Comparison of ENCODE assay signal across 16 cellular contexts in the genomic region with DNA sequence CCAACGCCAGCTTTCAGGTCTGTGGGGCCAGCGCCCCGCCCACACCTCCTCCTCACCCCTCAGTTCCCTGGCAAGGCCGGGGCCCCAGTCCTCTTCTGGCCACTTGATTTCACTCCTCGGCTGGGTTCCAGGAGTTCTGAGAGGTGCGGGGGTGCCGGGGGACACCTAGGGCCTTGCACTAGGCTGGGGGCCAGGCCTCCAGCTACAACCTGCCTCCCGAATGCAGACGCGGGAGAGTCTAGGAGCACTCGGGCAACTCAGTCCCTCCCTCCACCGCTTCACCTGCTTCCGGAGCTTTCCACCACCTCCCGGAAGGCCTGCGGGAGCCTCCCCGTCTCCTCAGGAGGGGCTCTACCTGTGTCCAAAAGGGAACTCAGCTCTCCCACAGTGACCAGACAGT. TPM values are rescaled to one million over a fixed set of nuclear protein-coding genes. Genes with fewer than 3 reads are reported as not detected.
A peak's percentile ranks its signal among the peaks of the same experiment; 100 is the strongest.
DNase-seq lines count a peak whose midpoint lies in the region; ATAC-seq and TF ChIP-seq lines count a peak whose summit lies in the region.
"Had no signal": no experiment of that assay in that cellular context is flagged by ENCODE, and none has a peak within 500 bp of the region (broad histone marks: within the 10 kb centered on the region; RNA-seq: fewer than 3 reads in every experiment).

No MANE protein-coding gene starts in this region.

- intact Hi-C loops in natural killer cell (cut with micrococcal nuclease): no loop called here
- intact Hi-C loops in dorsolateral prefrontal cortex (cut with DNase I): no loop called here
- intact Hi-C loops in gastrocnemius medialis (cut with DNase I; ENCODE audit: low total_unique reads): no loop called here

- no peak overlapping the region for H3K27ac Mint-ChIP-seq in natural killer cell treated with Interleukin-12 subunit alpha and Interleukin-12 subunit beta and Interleukin-15 and Interleukin-18, amount 100 ng/mL, for 72 hours
- no peak overlapping the region for H3K27ac Mint-ChIP-seq in natural killer cell

- DNase-seq in natural killer cell treated with Interleukin-12 subunit alpha and Interleukin-12 subunit beta and Interleukin-15 and Interleukin-18, amount 100 ng/mL, for 72 hours (ENCODE audit: low spot score): peak; percentile 60
- DNase-seq in natural killer cell (no peak), dorsolateral prefrontal cortex (no peak), gastrocnemius medialis (no peak)
- DNase-seq in effector CD8-positive, alpha-beta T cell (lab: John Stamatoyannopoulos, UW): no peak
- DNase-seq: CD8-positive, alpha-beta memory T cell; DMS79; NCI-H1048; NCI-H1436 treated with DMSO at 0.1 percent for 48 hours; NCI-H2029 treated with DMSO at 0.1 percent for 48 hours; NCI-H748 treated with DMSO at 0.1 percent for 48 hours had no signal

- peaks cover 22 to 39% of the 10 kb centered on the region in 2 donors for H3K4me1 ChIP-seq in gastrocnemius medialis
- H3K4me1 ChIP-seq: HAP-1 had no signal

- H3K9me3 ChIP-seq in gastrocnemius medialis: no peaks in the 10 kb centered on the region
- H3K9me3 ChIP-seq: BLaER1, HAP-1 had no signal

- H3K27me3 ChIP-seq in dorsolateral prefrontal cortex (no peaks in the 10 kb centered on the region), gastrocnemius medialis (no peaks in the 10 kb centered on the region)
- H3K27me3 ChIP-seq: BLaER1 had no signal

- ATAC-seq in natural killer cell treated with Interleukin-12 subunit alpha and Interleukin-12 subunit beta and Interleukin-15 and Interleukin-18, amount 100 ng/mL, for 72 hours: no peak
- ATAC-seq in natural killer cell: no peak
- no peak for ATAC-seq in gastrocnemius medialis
- ATAC-seq in HG03457 (IDR thresholded peaks at IDR 0.05; ENCODE audit: unreplicated experiment): no peak
- ATAC-seq in HG02938 (IDR thresholded peaks at IDR 0.05; ENCODE audit: unreplicated experiment): no peak
- ATAC-seq: HepG2 had no signal

- H3K4me3 ChIP-seq in dorsolateral prefrontal cortex (no peak overlapping the region), gastrocnemius medialis (no peak overlapping the region)
- H3K4me3 ChIP-seq: BLaER1, HAP-1 had no signal

- peaks cover 0 to 41% of the 10 kb centered on the region in 2 donors for H3K36me3 ChIP-seq in gastrocnemius medialis

- no peaks in the 10 kb centered on the region for H3K36me3 Mint-ChIP-seq in natural killer cell treated with Interleukin-12 subunit alpha and Interleukin-12 subunit beta and Interleukin-15 and Interleukin-18, amount 100 ng/mL, for 72 hours
- H3K36me3 Mint-ChIP-seq in natural killer cell: no peaks in the 10 kb centered on the region

- H3K4me3 Mint-ChIP-seq in natural killer cell treated with Interleukin-12 subunit alpha and Interleukin-12 subunit beta and Interleukin-15 and Interleukin-18, amount 100 ng/mL, for 72 hours: no peak overlapping the region
- H3K4me3 Mint-ChIP-seq in natural killer cell: no peak overlapping the region
- H3K4me3 Mint-ChIP-seq: CD8-positive, alpha-beta memory T cell had no signal

- no peak for TF ChIP-seq POLR2A in gastrocnemius medialis (IDR thresholded peaks at IDR 0.05)

- peaks cover 0 to 3% of the 10 kb centered on the region in 2 donors for H3K4me1 Mint-ChIP-seq in natural killer cell treated with Interleukin-12 subunit alpha and Interleukin-12 subunit beta and Interleukin-15 and Interleukin-18, amount 100 ng/mL, for 72 hours (ENCODE audit: low read depth in 2 of 2)
- peaks cover 0 to 12% of the 10 kb centered on the region in 2 donors for H3K4me1 Mint-ChIP-seq in natural killer cell
- H3K4me1 Mint-ChIP-seq: CD8-positive, alpha-beta memory T cell had no signal

- H3K27me3 Mint-ChIP-seq in natural killer cell treated with Interleukin-12 subunit alpha and Interleukin-12 subunit beta and Interleukin-15 and Interleukin-18, amount 100 ng/mL, for 72 hours: no peaks in the 10 kb centered on the region
- no peaks in the 10 kb centered on the region for H3K27me3 Mint-ChIP-seq in natural killer cell (ENCODE audit: low read depth in 2 of 2)
- H3K27me3 Mint-ChIP-seq: CD8-positive, alpha-beta memory T cell had no signal

- H3K27ac ChIP-seq in dorsolateral prefrontal cortex: peak overlapping the region in 51 of 59 donors; percentile 10 to 87 (median 58)
- peak overlapping the region; percentile 69 to 87 (median 79) for H3K27ac ChIP-seq in gastrocnemius medialis
- H3K27ac ChIP-seq: BLaER1 had no signal

- in situ Hi-C loops in gastrocnemius medialis (cut with MboI; ENCODE audit: low sequenced_read_pairs in 4 of 4): no loop called here

- no peaks in the 10 kb centered on the region for H3K9me3 Mint-ChIP-seq in natural killer cell treated with Interleukin-12 subunit alpha and Interleukin-12 subunit beta and Interleukin-15 and Interleukin-18, amount 100 ng/mL, for 72 hours
- H3K9me3 Mint-ChIP-seq in natural killer cell: no peaks in the 10 kb centered on the region
- H3K9me3 Mint-ChIP-seq: CD8-positive, alpha-beta memory T cell had no signal

- TF ChIP-seq CTCF in natural killer cell (IDR thresholded peaks at IDR 0.05) (no peak), dorsolateral prefrontal cortex (IDR thresholded peaks at IDR 0.05 in 54 of 56, conservative IDR thresholded peaks at IDR 0.05 in 2 of 56; ENCODE audit: low read depth in 1 of 56, partially characterized antibody in 56 of 56) (no peak), gastrocnemius medialis (IDR thresholded peaks at IDR 0.05 in 4 of 5, conservative IDR thresholded peaks at IDR 0.05 in 1 of 5) (no peak)

RNA-seq across cellular contexts. Expression of a gene that starts 35.6 kb away (rescaled TPM):
- 100 to 1,000 TPM in 1 of 2 donors, 10 to 100 TPM in 1; 63.5 to 116 TPM for total RNA-seq in natural killer cell treated with Interleukin-12 subunit alpha and Interleukin-12 subunit beta and Interleukin-15 and Interleukin-18, amount 100 ng/mL, for 72 hours
- total RNA-seq in natural killer cell (100 to 1,000 TPM; 169 to 207 (median 171) TPM), dorsolateral prefrontal cortex (100 to 1,000 TPM; 167 to 402 (median 279) TPM), gastrocnemius medialis (10 to 100 TPM; 40.5 to 54.0 (median 49.3) TPM)
